8 cellular contexts compared by ENCODE assay signal in the genomic region with DNA sequence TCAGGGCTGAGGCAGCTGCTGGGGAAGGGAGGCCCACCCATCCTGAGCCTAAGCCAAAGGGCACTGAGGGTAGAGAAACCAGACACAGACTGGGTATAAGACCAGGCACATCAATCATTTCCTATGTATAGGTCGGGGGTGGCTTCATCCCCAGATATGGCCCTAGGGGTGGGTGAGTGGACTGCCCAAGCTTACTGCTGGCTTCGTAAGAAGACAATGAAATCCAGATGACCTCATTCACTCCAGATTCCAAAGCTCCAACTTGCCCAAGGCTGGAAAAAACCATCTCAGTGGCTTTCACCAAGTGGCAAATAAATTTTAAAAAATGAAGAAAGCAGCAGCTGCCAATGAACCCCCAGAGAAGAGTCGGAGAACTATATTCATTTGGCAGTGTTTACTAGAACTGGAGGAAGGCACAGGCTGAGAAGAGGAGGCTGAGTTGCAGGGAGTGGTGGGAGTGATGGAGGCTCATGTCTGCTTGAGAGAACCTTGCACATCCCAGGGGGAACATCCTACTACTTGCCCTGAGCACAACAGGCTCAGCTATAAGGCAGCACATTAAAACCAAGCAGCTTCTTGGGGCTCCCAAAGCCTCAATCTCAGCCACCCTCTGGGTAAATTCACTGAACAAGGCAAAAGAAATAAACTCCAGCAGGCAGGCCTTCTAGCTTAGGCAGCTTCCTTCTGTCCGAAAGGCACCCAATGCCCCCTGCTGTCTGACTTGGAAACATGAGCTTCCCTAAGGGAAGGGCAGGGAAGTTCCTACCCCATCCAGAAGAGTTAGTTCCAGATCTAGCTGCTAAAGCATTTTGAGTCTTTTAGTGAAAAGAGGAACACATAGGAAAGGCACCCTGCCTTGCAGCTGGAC. TPM values are rescaled to one million over a fixed set of nuclear protein-coding genes. Genes with fewer than 3 reads are reported as not detected.
DNase-seq lines count a peak whose midpoint lies in the region; ATAC-seq and TF ChIP-seq lines count a peak whose summit lies in the region.

No MANE protein-coding gene starts in this region.

- intact Hi-C loops in breast epithelium (cut with DNase I; ENCODE audit: low total_unique reads) (no loop called here), left colon (cut with DNase I, micrococcal nuclease) (loop anchor here in 1 of 2 donors (2.0 to 10.0 kb wide), 2 partner anchors 26 to 114 kb away; no protein-coding TSS in a partner anchor)

- H3K27ac ChIP-seq in breast epithelium: peak overlapping the region; percentile 65 to 78
- peak overlapping the region; percentile 24 for H3K27ac ChIP-seq in suprapubic skin

- TF ChIP-seq POLR2A in breast epithelium (IDR thresholded peaks at IDR 0.05): no peak
- TF ChIP-seq POLR2A in suprapubic skin (IDR thresholded peaks at IDR 0.05): no peak

- DNase-seq in DMS114 treated with DMSO at 0.1 percent for 48 hours (lab: John Stamatoyannopoulos, UW; ENCODE audit: unreplicated experiment) (peak; percentile 63), NCI-H1092 (lab: John Stamatoyannopoulos, UW) (peak; percentile 5), breast epithelium (ENCODE audit: low spot score in 2 of 2) (peak in 1 of 2 donors; percentile 61), left colon (peak; percentile 28 to 49), suprapubic skin (ENCODE audit: low spot score in 2 of 2) (no peak), NCI-H1436 (lab: John Stamatoyannopoulos, UW) (no peak), SKM-1 (lab: John Stamatoyannopoulos, UW; ENCODE audit: unreplicated experiment) (no peak)

- no peaks in the 10 kb centered on the region for H3K36me3 ChIP-seq in breast epithelium
- H3K36me3 ChIP-seq in suprapubic skin: peaks cover 92% of the 10 kb centered on the region

- H3K4me1 ChIP-seq in breast epithelium: peaks cover 0 to 5% of the 10 kb centered on the region in 2 donors
- peaks cover 43% of the 10 kb centered on the region for H3K4me1 ChIP-seq in suprapubic skin

- H3K4me3 ChIP-seq in breast epithelium (no peak overlapping the region), suprapubic skin (no peak overlapping the region)

- TF ChIP-seq EP300 in suprapubic skin (IDR thresholded peaks at IDR 0.05): no peak

- H3K9me3 ChIP-seq in breast epithelium (no peaks in the 10 kb centered on the region), suprapubic skin (no peaks in the 10 kb centered on the region)

- H3K27me3 ChIP-seq in breast epithelium: no peaks in the 10 kb centered on the region
- no peaks in the 10 kb centered on the region for H3K27me3 ChIP-seq in suprapubic skin

- 33% methylated on average over 4 of the region's 4 CpGs for WGBS in suprapubic skin

- TF ChIP-seq CTCF in breast epithelium (IDR thresholded peaks at IDR 0.05): peak; percentile 43 to 58 (median 55)
- peak in 1 of 2 donors; percentile 54 for TF ChIP-seq CTCF in suprapubic skin (IDR thresholded peaks at IDR 0.05)

- ATAC-seq in left colon: peak; percentile 57
- no peak for ATAC-seq in GM21526 (IDR thresholded peaks at IDR 0.05; ENCODE audit: low FRiP score, unreplicated experiment)

RNA-seq across cellular contexts. Expression of a gene that starts 14.1 kb away (rescaled TPM):
- 100 to 1,000 TPM in 2 of 3 donors, 10 to 100 TPM in 1; 69.8 to 128 (median 127) TPM for total RNA-seq in breast epithelium
- total RNA-seq in left colon: 10 to 100 TPM; 26.2 to 42.4 TPM
- 10 to 100 TPM; 51.0 to 82.6 (median 61.5) TPM for total RNA-seq in suprapubic skin

RNA-seq across cellular contexts. Expression of a gene that starts 28.9 kb away (rescaled TPM):
- total RNA-seq in breast epithelium (under 1 TPM in 1 of 3 donors, not detected in 2; 0.59 TPM), left colon (under 1 TPM in 1 of 2 donors, not detected in 1; 0.64 TPM), suprapubic skin (not detected)

RNA-seq across cellular contexts. Expression of a gene that starts 43.1 kb away (rescaled TPM):
- total RNA-seq in breast epithelium: 100 to 1,000 TPM; 161 to 195 (median 161) TPM
- 10 to 100 TPM; 83.3 to 92.8 TPM for total RNA-seq in left colon
- 100 to 1,000 TPM in 3 of 4 donors, 10 to 100 TPM in 1; 98.3 to 402 (median 125) TPM for total RNA-seq in suprapubic skin

Comparison
In these comparisons a context has a peak if more than half of its experiments do, and no peak if none do; other contexts are left out.
1. DNase-seq: peak in DMS114 treated with DMSO at 0.1 percent for 48 hours (single experiment), NCI-H1092 (single experiment) and left colon (2 of 2); none in suprapubic skin (0 of 2), NCI-H1436 (single experiment) and SKM-1 (single experiment).